Comparison of ENCODE assay signal across 14 cellular contexts in genomic region chr7:109950821-109951601, GRCh38.
A peak's percentile ranks its signal among the peaks of the same experiment; 100 is the strongest.
DNase-seq lines count a peak whose midpoint lies in the region; ATAC-seq, FAIRE-seq and TF ChIP-seq lines count a peak whose summit lies in the region.
"Had no signal": no experiment of that assay in that cellular context is flagged by ENCODE, and none has a peak within 500 bp of the region (broad histone marks: within the 10 kb centered on the region; RNA-seq: fewer than 3 reads in every experiment).

No MANE protein-coding gene starts in this region.

- H3K4me3 ChIP-seq in A549: no peak overlapping the region
- no peak overlapping the region for H3K4me3 ChIP-seq in kidney epithelial cell (ENCODE audit: low read depth, low read length)
- H3K4me3 ChIP-seq in right cardiac atrium (ENCODE audit: low read length): no peak overlapping the region
- H3K4me3 ChIP-seq: BLaER1 treated with 17β-estradiol and CSF1 and Interleukin-3, amounts not matched to agents 10 nM and 100 nM; GM12878; HAP-1 had no signal

- H3K27me3 Mint-ChIP-seq in progenitor cell of endocrine pancreas: no peaks in the 10 kb centered on the region
- H3K27me3 Mint-ChIP-seq: CD4-positive, CD25-positive, alpha-beta regulatory T cell had no signal

- H3K9me3 Mint-ChIP-seq in progenitor cell of endocrine pancreas (ENCODE audit: low read depth): peaks cover 18% of the 10 kb centered on the region

- no peak for TF ChIP-seq EP300 in A549 (IDR thresholded peaks at IDR 0.05)

- WGBS in A549 (ENCODE audit: missing lambda C conversion rate): 9% methylated on average over 3 of the region's 3 CpGs
- WGBS in right cardiac atrium: 59% methylated on average over 3 of the region's 3 CpGs

- peak overlapping the region; percentile 61 for H3K4me2 ChIP-seq in A549
- H3K4me2 ChIP-seq: BLaER1 treated with 17β-estradiol and CSF1 and Interleukin-3, amounts not matched to agents 10 nM and 100 nM had no signal

- peak overlapping the region; percentile 14 to 55; a peak in 2 of 6 replicates for H3K27ac ChIP-seq in A549
- H3K27ac ChIP-seq in right cardiac atrium (ENCODE audit: low read length): no peak overlapping the region
- H3K27ac ChIP-seq: 22Rv1; BLaER1 treated with 17β-estradiol and CSF1 and Interleukin-3, amounts not matched to agents 10 nM and 100 nM had no signal

- peak; percentile 70 for FAIRE-seq in A549 (lab: Jason Lieb, UNC)
- FAIRE-seq in RCC 7860 (lab: Jason Lieb, UNC): peak; percentile 67
- FAIRE-seq: GM12878 had no signal

- no peaks in the 10 kb centered on the region for H3K36me3 ChIP-seq in kidney epithelial cell (ENCODE audit: control insufficient read depth, insufficient read depth, low read length)
- H3K36me3 ChIP-seq: BLaER1 treated with 17β-estradiol and CSF1 and Interleukin-3, amounts not matched to agents 10 nM and 100 nM; HAP-1 had no signal

- no peak for ATAC-seq in A549
- ATAC-seq in right cardiac atrium: no peak
- ATAC-seq: GM12878 had no signal

- TF ChIP-seq CTCF in A549 (IDR thresholded peaks at IDR 0.05): no peak
- no peak for TF ChIP-seq CTCF in kidney epithelial cell (IDR thresholded peaks at IDR 0.05; ENCODE audit: insufficient read depth, low read length, poor library complexity, severe bottlenecking)
- TF ChIP-seq CTCF in progenitor cell of endocrine pancreas (IDR thresholded peaks at IDR 0.05; ENCODE audit: unreplicated experiment): no peak

- H3K36me3 Mint-ChIP-seq in progenitor cell of endocrine pancreas (ENCODE audit: insufficient read depth): peaks cover 3% of the 10 kb centered on the region
- H3K36me3 Mint-ChIP-seq: CD4-positive, CD25-positive, alpha-beta regulatory T cell had no signal

- H3K4me1 ChIP-seq in A549: peaks cover 18% of the 10 kb centered on the region; the same call in 2 of the 3 replicates
- H3K4me1 ChIP-seq in right cardiac atrium (ENCODE audit: control insufficient read depth, insufficient read depth, low read length): no peaks in the 10 kb centered on the region
- H3K4me1 ChIP-seq: BLaER1 treated with 17β-estradiol and CSF1 and Interleukin-3, amounts not matched to agents 10 nM and 100 nM; HAP-1 had no signal

- POLR2A ChIA-PET in A549 (lab: Yijun Ruan, JAX): no interaction called here

- H3K9me3 ChIP-seq in A549 (no peaks in the 10 kb centered on the region), right cardiac atrium (ENCODE audit: control insufficient read depth, low read length) (no peaks in the 10 kb centered on the region)
- H3K9me3 ChIP-seq: BLaER1 treated with 17β-estradiol and CSF1 and Interleukin-3, amounts not matched to agents 10 nM and 100 nM; HAP-1 had no signal

- H3K4me1 Mint-ChIP-seq in progenitor cell of endocrine pancreas (ENCODE audit: low read depth): peaks cover 19% of the 10 kb centered on the region
- H3K4me1 Mint-ChIP-seq: CD4-positive, CD25-positive, alpha-beta regulatory T cell had no signal

- TF ChIP-seq RAD21 in A549 (conservative IDR thresholded peaks at IDR 0.05 in 1 of 2, IDR thresholded peaks at IDR 0.05 in 1 of 2): no peak

- intact Hi-C loops in right cardiac atrium (cut with DNase I): no loop called here

- no peak for TF ChIP-seq POLR2A in A549 (IDR thresholded peaks at IDR 0.05; ENCODE audit: low read length)

- no peak for DNase-seq in A549 (ENCODE audit: low read depth in 1 of 2, low spot score in 1 of 2)
- no peak for DNase-seq in RCC 7860 (ENCODE audit: low spot score)
- peak; percentile 19 for DNase-seq in kidney epithelial cell (ENCODE audit: low read depth)
- no peak for DNase-seq in progenitor cell of endocrine pancreas (ENCODE audit: low spot score, unreplicated experiment)
- DNase-seq in GM19238 (ENCODE audit: insufficient read length, low spot score): no peak
- no peak for DNase-seq in right cardiac atrium
- DNase-seq in Kasumi-1 (lab: John Stamatoyannopoulos, UW): no peak
- DNase-seq: CD4-positive, CD25-positive, alpha-beta regulatory T cell; DMS79; GOT3 had no signal

- H3K27me3 ChIP-seq in kidney epithelial cell (ENCODE audit: control insufficient read depth, insufficient read depth, low read length) (no peaks in the 10 kb centered on the region), right cardiac atrium (ENCODE audit: control insufficient read depth, insufficient read depth) (no peaks in the 10 kb centered on the region)
- H3K27me3 ChIP-seq: BLaER1 treated with 17β-estradiol and CSF1 and Interleukin-3, amounts not matched to agents 10 nM and 100 nM had no signal

- CTCF ChIA-PET in A549 (lab: Yijun Ruan, JAX): no interaction called here

- peak overlapping the region; percentile 83 for H3K27ac Mint-ChIP-seq in progenitor cell of endocrine pancreas
- H3K27ac Mint-ChIP-seq: CD4-positive, CD25-positive, alpha-beta regulatory T cell had no signal

- no peak overlapping the region for H3K4me3 Mint-ChIP-seq in progenitor cell of endocrine pancreas (ENCODE audit: low read depth)
- H3K4me3 Mint-ChIP-seq: CD4-positive, CD25-positive, alpha-beta regulatory T cell had no signal

TF ChIP-seq in A549, 52 proteins besides CTCF, POLR2A, EP300 and RAD21:
- TF ChIP-seq NPAS2 (CRISPR knock-in tag; IDR thresholded peaks at IDR 0.05; ENCODE audit: borderline replicate concordance): no peak
- no peak for TF ChIP-seq FOSB (CRISPR knock-in tag; IDR thresholded peaks at IDR 0.05)
- TF ChIP-seq RCOR1 (IDR thresholded peaks at IDR 0.05; ENCODE audit: low read depth, low read length): no peak
- TF ChIP-seq EHMT2 (IDR thresholded peaks at IDR 0.05; ENCODE audit: low read depth): no peak
- TF ChIP-seq JUNB (IDR thresholded peaks at IDR 0.05): no peak
- TF ChIP-seq SMC3 (IDR thresholded peaks at IDR 0.05): no peak
- TF ChIP-seq EHF (CRISPR knock-in tag; IDR thresholded peaks at IDR 0.05): 0 out of 2 replicates have a peak, but pooled peaks have one; percentile 61
- TF ChIP-seq ZNF302 (CRISPR knock-in tag; IDR thresholded peaks at IDR 0.05): peak; percentile 64; the same call in 1 of the 2 replicates
- no peak for TF ChIP-seq HDAC2 (IDR thresholded peaks at IDR 0.05)
- TF ChIP-seq ATOH8 (CRISPR knock-in tag; IDR thresholded peaks at IDR 0.05; ENCODE audit: low read depth): no peak
TF ChIP-seq in A549: peak in this region for 2.
